33 cellular contexts compared by ENCODE assay signal in the genomic region with DNA sequence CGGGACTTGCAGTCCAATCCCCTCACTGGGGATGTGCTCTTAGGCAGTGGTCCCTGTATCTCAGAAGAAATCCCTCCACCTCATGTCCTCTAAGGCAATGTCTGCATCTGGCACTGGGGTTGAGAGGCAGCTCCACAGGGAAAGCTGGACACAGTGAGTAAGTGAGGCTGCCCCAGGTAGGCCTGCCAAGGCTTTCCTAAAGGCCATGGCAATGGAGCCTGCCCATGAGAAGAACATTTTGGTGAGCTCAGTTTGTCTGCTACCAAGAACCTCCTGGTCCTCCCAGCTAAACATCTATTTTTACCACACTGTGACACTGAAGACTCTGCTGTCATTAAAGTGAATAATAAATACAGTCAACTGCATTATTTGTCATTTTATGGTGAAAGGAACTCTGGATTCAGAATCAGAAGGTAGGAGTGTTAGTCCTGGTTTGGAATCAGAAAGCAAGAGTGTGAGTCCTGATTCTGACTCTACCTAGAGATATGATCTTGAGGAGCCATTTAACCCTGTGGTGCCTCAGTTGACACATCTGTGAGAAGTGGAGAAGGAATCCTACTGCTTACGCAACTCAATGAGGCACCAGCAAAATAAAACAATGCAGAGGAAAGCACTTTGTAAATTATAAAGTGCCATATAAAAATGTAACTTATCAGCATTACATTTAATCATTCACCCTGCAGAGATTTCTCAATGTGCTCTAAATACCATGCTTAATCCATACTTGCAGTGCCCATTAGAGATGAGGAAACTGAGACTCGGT. TPM values are rescaled to one million over a fixed set of nuclear protein-coding genes. Genes with fewer than 3 reads are reported as not detected.
A peak's percentile ranks its signal among the peaks of the same experiment; 100 is the strongest.
DNase-seq lines count a peak whose midpoint lies in the region; ATAC-seq, FAIRE-seq and TF ChIP-seq lines count a peak whose summit lies in the region.
"Had no signal": no experiment of that assay in that cellular context is flagged by ENCODE, and none has a peak within 500 bp of the region (broad histone marks: within the 10 kb centered on the region; RNA-seq: fewer than 3 reads in every experiment).

No MANE protein-coding gene starts in this region.

- peaks cover 3% of the 10 kb centered on the region for H3K27me3 Mint-ChIP-seq in astrocyte (ENCODE audit: low read depth, unreplicated experiment)
- H3K27me3 Mint-ChIP-seq in natural killer cell treated with Interleukin-12 subunit alpha and Interleukin-12 subunit beta and Interleukin-15 and Interleukin-18, amount 100 ng/mL, for 72 hours, result no peaks in the 10 kb centered on the region
- H3K27me3 Mint-ChIP-seq: activated CD4-positive, alpha-beta T cell treated with anti-CD3 and anti-CD28 coated beads, Interleukin-2, amount 10 ng/mL, durations not matched to agents 7 days and 5 days had no signal

- H3K79me2 ChIP-seq in GM23248 (ENCODE audit: insufficient read depth) (peaks cover 79% of the 10 kb centered on the region), astrocyte (ENCODE audit: insufficient read depth, low read length) (no peaks in the 10 kb centered on the region)
- H3K79me2 ChIP-seq: hepatocyte had no signal

- TF ChIP-seq EP300 in gastroesophageal sphincter (IDR thresholded peaks at IDR 0.05), result no peak

- H3K4me1 Mint-ChIP-seq in astrocyte (ENCODE audit: low read depth, unreplicated experiment), result peaks cover 11% of the 10 kb centered on the region
- no peaks in the 10 kb centered on the region for H3K4me1 Mint-ChIP-seq in natural killer cell treated with Interleukin-12 subunit alpha and Interleukin-12 subunit beta and Interleukin-15 and Interleukin-18, amount 100 ng/mL, for 72 hours (ENCODE audit: low read depth in 2 of 2)
- H3K4me1 Mint-ChIP-seq: activated CD4-positive, alpha-beta T cell treated with anti-CD3 and anti-CD28 coated beads, Interleukin-2, amount 10 ng/mL, durations not matched to agents 7 days and 5 days; CD14-positive monocyte; natural killer cell; stimulated activated memory B cell treated with anti-CD40 and anti-IgM and Interleukin-4, amounts not matched to agents 10 μg/mL and 1 μg/mL and 100 μg/mL, for 72 hours; WTC11 had no signal

- H3K9ac ChIP-seq in GM23248 (peak overlapping the region; percentile 43), astrocyte (ENCODE audit: low read length) (no peak overlapping the region), skeletal muscle satellite cell (ENCODE audit: low read depth, low read length) (no peak overlapping the region)

- no peak for FAIRE-seq in astrocyte (lab: Jason Lieb, UNC)
- no peak for FAIRE-seq in frontal cortex (lab: Jason Lieb, UNC)

- H3K4me3 ChIP-seq in GM23248 (peak overlapping the region; percentile 6; the same call in 1 of the 2 replicates), astrocyte (ENCODE audit: insufficient read depth, low read depth, low read length) (no peak overlapping the region), fibroblast of the aortic adventitia (ENCODE audit: low read depth, low read length) (no peak overlapping the region), skeletal muscle satellite cell (ENCODE audit: low read length) (peak overlapping the region; percentile 45), gastroesophageal sphincter (no peak overlapping the region)
- H3K4me3 ChIP-seq: coronary artery, hepatocyte, lower lobe of right lung, SJCRH30, upper lobe of left lung had no signal

- peak overlapping the region; percentile 76 for H3K4me2 ChIP-seq in GM23248 (ENCODE audit: unreplicated experiment)
- peak overlapping the region; percentile 41 for H3K4me2 ChIP-seq in astrocyte (ENCODE audit: low read length)
- H3K4me2 ChIP-seq in skeletal muscle satellite cell (ENCODE audit: low read length), result peak overlapping the region; percentile 59
- H3K4me2 ChIP-seq: hepatocyte had no signal

- peaks cover 82% of the 10 kb centered on the region for H3K4me1 ChIP-seq in GM23248 (ENCODE audit: insufficient read depth)
- H3K4me1 ChIP-seq in astrocyte (ENCODE audit: insufficient read depth, low read length), result peaks cover 17% of the 10 kb centered on the region
- H3K4me1 ChIP-seq in skeletal muscle satellite cell (ENCODE audit: control insufficient read depth, insufficient read depth, low read length), result peaks cover 54% of the 10 kb centered on the region
- H3K4me1 ChIP-seq in gastroesophageal sphincter, result no peaks in the 10 kb centered on the region
- H3K4me1 ChIP-seq: foreskin keratinocyte, lower lobe of right lung, upper lobe of left lung had no signal

- H3K9me3 ChIP-seq in GM23248 (ENCODE audit: low read depth), result no peaks in the 10 kb centered on the region
- no peaks in the 10 kb centered on the region for H3K9me3 ChIP-seq in astrocyte (ENCODE audit: insufficient read depth, low read depth, low read length)
- no peaks in the 10 kb centered on the region for H3K9me3 ChIP-seq in skeletal muscle satellite cell (replicated peaks; ENCODE audit: low read length)
- H3K9me3 ChIP-seq in gastroesophageal sphincter, result no peaks in the 10 kb centered on the region
- H3K9me3 ChIP-seq: lower lobe of right lung, SJCRH30, upper lobe of left lung had no signal

- peaks cover 3% of the 10 kb centered on the region for H3K9me3 Mint-ChIP-seq in astrocyte (ENCODE audit: unreplicated experiment)
- H3K9me3 Mint-ChIP-seq in natural killer cell treated with Interleukin-12 subunit alpha and Interleukin-12 subunit beta and Interleukin-15 and Interleukin-18, amount 100 ng/mL, for 72 hours, result peaks cover 5% of the 10 kb centered on the region
- H3K9me3 Mint-ChIP-seq: activated CD4-positive, alpha-beta T cell treated with anti-CD3 and anti-CD28 coated beads, Interleukin-2, amount 10 ng/mL, durations not matched to agents 7 days and 5 days; natural killer cell had no signal

- H3K36me3 Mint-ChIP-seq in astrocyte (ENCODE audit: low read depth, unreplicated experiment), result no peaks in the 10 kb centered on the region
- no peaks in the 10 kb centered on the region for H3K36me3 Mint-ChIP-seq in natural killer cell treated with Interleukin-12 subunit alpha and Interleukin-12 subunit beta and Interleukin-15 and Interleukin-18, amount 100 ng/mL, for 72 hours
- H3K36me3 Mint-ChIP-seq: CD14-positive monocyte; natural killer cell; stimulated activated memory B cell treated with anti-CD40 and anti-IgM and Interleukin-4, amounts not matched to agents 10 μg/mL and 1 μg/mL and 100 μg/mL, for 72 hours had no signal

- H3F3A ChIP-seq in GM23248 (ENCODE audit: insufficient read depth), result peaks cover 67% of the 10 kb centered on the region

- no peak overlapping the region for H2AFZ ChIP-seq in GM23248
- H2AFZ ChIP-seq in astrocyte (ENCODE audit: low read depth, low read length), result no peak overlapping the region
- H2AFZ ChIP-seq: hepatocyte had no signal

- no peaks in the 10 kb centered on the region for H3K27me3 ChIP-seq in GM23248 (replicated peaks; ENCODE audit: insufficient read depth)
- peaks cover 5% of the 10 kb centered on the region for H3K27me3 ChIP-seq in astrocyte (ENCODE audit: insufficient read depth, low read length)
- no peaks in the 10 kb centered on the region for H3K27me3 ChIP-seq in skeletal muscle satellite cell (ENCODE audit: control insufficient read depth, insufficient read depth, low read length)
- H3K27me3 ChIP-seq in gastroesophageal sphincter, result no peaks in the 10 kb centered on the region
- H3K27me3 ChIP-seq: foreskin keratinocyte, hepatocyte, SJCRH30, upper lobe of left lung had no signal

- no peak for ATAC-seq in natural killer cell treated with Interleukin-12 subunit alpha and Interleukin-12 subunit beta and Interleukin-15 and Interleukin-18, amount 100 ng/mL, for 72 hours
- ATAC-seq in gastroesophageal sphincter, result no peak
- ATAC-seq: activated naive CD4-positive, alpha-beta T cell treated with anti-CD3 and anti-CD28 coated beads, Interleukin-2, amount 50 U/mL, for 72 hours; HCT116; lower lobe of right lung; natural killer cell; stimulated activated memory B cell treated with anti-CD40 and anti-IgM and Interleukin-4, amounts not matched to agents 10 μg/mL and 1 μg/mL and 100 μg/mL, for 72 hours; WTC11 had no signal

- 47 to 48% methylated on average over 3 of the region's 3 CpGs for WGBS in GM23248 (ENCODE audit: low coverage in 1 of 2, low lambda C conversion rate in 2 of 2, missing lambda C conversion rate in 2 of 2), 2 experiments
- 96 to 100% methylated on average over 1 to 3 of the region's 3 CpGs for WGBS in gastroesophageal sphincter (ENCODE audit: low coverage in 1 of 2), 2 donors

- TF ChIP-seq POLR2A in gastroesophageal sphincter (IDR thresholded peaks at IDR 0.05), result no peak

- H3K27ac ChIP-seq in GM23248, result peak overlapping the region; percentile 88
- H3K27ac ChIP-seq in astrocyte (ENCODE audit: low read depth, low read length), result no peak overlapping the region
- H3K27ac ChIP-seq in gastroesophageal sphincter, result no peak overlapping the region
- H3K27ac ChIP-seq: coronary artery, epithelial cell of prostate, foreskin keratinocyte, hepatocyte, lower lobe of right lung, SJCRH30, upper lobe of left lung had no signal

- H3K9me2 ChIP-seq in GM23248 (ENCODE audit: insufficient read depth), result no peaks in the 10 kb centered on the region

- no peak for TF ChIP-seq CTCF in astrocyte (IDR thresholded peaks at IDR 0.05; ENCODE audit: insufficient read depth, low read depth, low read length)
- TF ChIP-seq CTCF in fibroblast of the aortic adventitia (IDR thresholded peaks at IDR 0.05; ENCODE audit: insufficient read depth, low read length), result no peak
- TF ChIP-seq CTCF in gastroesophageal sphincter (IDR thresholded peaks at IDR 0.05), result no peak

- H3K36me3 ChIP-seq in GM23248 (ENCODE audit: low read depth), result peaks cover 2% of the 10 kb centered on the region; the same call in 1 of the 2 replicates
- H3K36me3 ChIP-seq in astrocyte (ENCODE audit: insufficient read depth, low read length), result no peaks in the 10 kb centered on the region
- H3K36me3 ChIP-seq in skeletal muscle satellite cell (ENCODE audit: insufficient read depth, low read length), result no peaks in the 10 kb centered on the region
- H3K36me3 ChIP-seq in gastroesophageal sphincter, result no peaks in the 10 kb centered on the region
- H3K36me3 ChIP-seq: lower lobe of right lung, upper lobe of left lung had no signal

- no peak overlapping the region for H3K4me3 Mint-ChIP-seq in astrocyte (ENCODE audit: unreplicated experiment)
- no peak overlapping the region for H3K4me3 Mint-ChIP-seq in natural killer cell treated with Interleukin-12 subunit alpha and Interleukin-12 subunit beta and Interleukin-15 and Interleukin-18, amount 100 ng/mL, for 72 hours
- H3K4me3 Mint-ChIP-seq: activated CD4-positive, alpha-beta T cell treated with anti-CD3 and anti-CD28 coated beads, Interleukin-2, amount 10 ng/mL, durations not matched to agents 7 days and 5 days; CD14-positive monocyte; natural killer cell; stimulated activated memory B cell treated with anti-CD40 and anti-IgM and Interleukin-4, amounts not matched to agents 10 μg/mL and 1 μg/mL and 100 μg/mL, for 72 hours; WTC11 had no signal

- no peak overlapping the region for H3K27ac Mint-ChIP-seq in astrocyte (ENCODE audit: unreplicated experiment)
- H3K27ac Mint-ChIP-seq in natural killer cell treated with Interleukin-12 subunit alpha and Interleukin-12 subunit beta and Interleukin-15 and Interleukin-18, amount 100 ng/mL, for 72 hours, result no peak overlapping the region
- H3K27ac Mint-ChIP-seq: activated CD4-positive, alpha-beta T cell treated with anti-CD3 and anti-CD28 coated beads, Interleukin-2, amount 10 ng/mL, durations not matched to agents 7 days and 5 days; activated naive CD4-positive, alpha-beta T cell treated with anti-CD3 and anti-CD28 coated beads, Interleukin-2, amount 50 U/mL, for 72 hours; CD14-positive monocyte; natural killer cell; stimulated activated memory B cell treated with anti-CD40 and anti-IgM and Interleukin-4, amounts not matched to agents 10 μg/mL and 1 μg/mL and 100 μg/mL, for 72 hours; WTC11 had no signal

- in situ Hi-C loops in GM23248 (cut with MboI), result no loop called here

- H4K20me1 ChIP-seq in GM23248 (ENCODE audit: insufficient read depth) (no peaks in the 10 kb centered on the region; the same call in 1 of the 2 replicates), astrocyte (ENCODE audit: insufficient read depth, low read length) (peaks cover 8% of the 10 kb centered on the region)

- DNase-seq in GM23248 (peak; percentile 86), astrocyte (ENCODE audit: low read depth) (no peak), fibroblast of the aortic adventitia (ENCODE audit: low read depth) (peak; percentile 63), frontal cortex (ENCODE audit: low spot score in 2 of 2) (no peak)
- DNase-seq in natural killer cell treated with Interleukin-12 subunit alpha and Interleukin-12 subunit beta and Interleukin-15 and Interleukin-18, amount 100 ng/mL, for 72 hours (ENCODE audit: low spot score), result no peak
- DNase-seq: activated CD4-positive, alpha-beta T cell treated with anti-CD3 and anti-CD28 coated beads, Interleukin-2, amount 10 ng/mL, durations not matched to agents 7 days and 5 days; anterior cingulate cortex; Calu3; effector memory CD4-positive, alpha-beta T cell; lower lobe of right lung; natural killer cell; NCI-H1092; NCI-H1694; NCI-H446; NCI-H748 treated with DMSO at 0.1 percent for 48 hours; occipital lobe; SJCRH30; substantia nigra; upper lobe of left lung had no signal

RNA-seq across cellular contexts. Expression of gene TBX15, which starts 41.0 kb away (rescaled TPM):
- 32.2 and 38.7 TPM in 2 replicates for total RNA-seq in GM23248 (2014; rRNA removed; shearing (Covaris generic))
- 39.8 and 41.7 TPM in 2 replicates for polyA plus RNA-seq in GM23248 (2016; fragmentation: Nextera tagmentation; extraction: Ambion mirVana)
- total RNA-seq in astrocyte (0.07 and 0.10 TPM in 2 replicates), fibroblast of the aortic adventitia (ENCODE audit: low replicate concordance) (0.33 and 0.63 TPM in 2 replicates), frontal cortex (0.82 TPM), gastroesophageal sphincter (1 to 10 TPM in 1 of 4 donors, under 1 TPM in 3; 0.45 to 1.6 (median 0.56) TPM)
- total RNA-seq in skeletal muscle satellite cell (2012; rRNA removed), result 17.9 and 22.6 TPM in 2 replicates
- not detected for total RNA-seq in natural killer cell treated with Interleukin-12 subunit alpha and Interleukin-12 subunit beta and Interleukin-15 and Interleukin-18, amount 100 ng/mL, for 72 hours
- total RNA-seq: activated CD4-positive, alpha-beta T cell treated with anti-CD3 and anti-CD28 coated beads, Interleukin-2, amount 10 ng/mL, durations not matched to agents 7 days and 5 days; activated CD8-positive, alpha-beta memory T cell treated with anti-CD3 and anti-CD28 coated beads for 36 hours; activated naive CD4-positive, alpha-beta T cell treated with anti-CD3 and anti-CD28 coated beads, Interleukin-2, amount 50 U/mL, for 72 hours; Calu3; foreskin keratinocyte; IMR-90; natural killer cell; pulmonary artery endothelial cell had no signal
- polyA plus RNA-seq: CD14-positive monocyte, foreskin keratinocyte, IMR-90 had no signal

Comparison
In these comparisons a context has a peak if more than half of its experiments do, and no peak if none do; other contexts are left out.
1. DNase-seq: peak in GM23248 (single experiment) and fibroblast of the aortic adventitia (single experiment); none in astrocyte (single experiment), frontal cortex (0 of 2) and natural killer cell treated with Interleukin-12 subunit alpha and Interleukin-12 subunit beta and Interleukin-15 and Interleukin-18, amount 100 ng/mL, for 72 hours (single experiment).
2. H3K4me3 ChIP-seq: peak in GM23248 (single experiment) and skeletal muscle satellite cell (single experiment); none in astrocyte (single experiment), fibroblast of the aortic adventitia (single experiment) and gastroesophageal sphincter (0 of 2).
3. RNA of gene TBX15, which starts 41.0 kb away (total RNA-seq): 32.2 to 38.7 TPM in GM23248; 0.82 TPM in frontal cortex (single experiment), 0.45 to 1.6 TPM in gastroesophageal sphincter, 0.33 to 0.63 TPM in fibroblast of the aortic adventitia, 0.07 to 0.10 TPM in astrocyte and not detected in natural killer cell treated with Interleukin-12 subunit alpha and Interleukin-12 subunit beta and Interleukin-15 and Interleukin-18, amount 100 ng/mL, for 72 hours; every median in the first group is over 10 times any median in the second.
4. Peak in every context shown above with its lines, with median percentiles within 50 percentile points of each other: H3K4me2 ChIP-seq.